20 cellular contexts compared by ENCODE assay signal in the genomic region with DNA sequence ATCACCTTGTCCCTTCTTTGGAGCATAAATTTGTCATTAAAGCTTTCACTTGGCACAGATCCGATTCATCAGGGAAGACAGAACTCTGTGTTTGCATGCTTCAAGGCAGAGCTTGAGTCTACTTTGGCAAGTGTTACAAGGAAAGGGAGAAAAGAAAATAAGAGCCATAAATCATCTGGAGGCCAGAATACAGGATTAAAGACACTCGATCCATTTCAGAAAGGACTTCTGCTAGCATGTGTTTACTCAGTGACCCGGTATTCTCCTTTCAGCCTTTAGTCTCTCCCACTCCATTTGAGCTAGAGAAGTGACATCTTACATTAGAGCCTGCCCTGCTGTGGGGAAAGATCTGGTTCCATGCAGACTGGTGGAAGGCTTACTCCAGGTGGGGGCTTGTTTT.
DNase-seq lines count a peak whose midpoint lies in the region; ATAC-seq and TF ChIP-seq lines count a peak whose summit lies in the region.
"Had no signal": no experiment of that assay in that cellular context is flagged by ENCODE, and none has a peak within 500 bp of the region (broad histone marks: within the 10 kb centered on the region; RNA-seq: fewer than 3 reads in every experiment).

No MANE protein-coding gene starts in this region.

- H3K27ac ChIP-seq in breast epithelium (peak overlapping the region in 1 of 2 donors; percentile 43), esophagus squamous epithelium (peak overlapping the region; percentile 73 to 88 (median 86)), testis (no peak overlapping the region)
- H3K27ac ChIP-seq: KMS-11, left lung had no signal

- BruUV-seq in MCF 10A (replicated peaks; lab: Mats Ljungman, UMichigan), result TSS peak; percentile 39

- intact Hi-C loops in MCF 10A (cut with micrococcal nuclease), result no loop called here
- intact Hi-C loops in breast epithelium (cut with DNase I; ENCODE audit: low total_unique reads), result no loop called here
- intact Hi-C loops in esophagus squamous epithelium (cut with DNase I), result no loop called here
- intact Hi-C loops in testis (cut with DNase I; ENCODE audit: low total_unique reads), result no loop called here

- CTCF ChIA-PET in MCF 10A (lab: Yijun Ruan, JAX), result interaction anchor here (0.6 to 1.5 kb wide), 6 partner anchors 9 to 285 kb away, joined by 3 to 4 read pairs (median 4); no protein-coding TSS in a partner anchor

- TF ChIP-seq POLR2A in breast epithelium (IDR thresholded peaks at IDR 0.05) (no peak), esophagus squamous epithelium (IDR thresholded peaks at IDR 0.05) (no peak), testis (IDR thresholded peaks at IDR 0.05) (no peak)

- H3K4me1 ChIP-seq in breast epithelium (no peaks in the 10 kb centered on the region), esophagus squamous epithelium (peaks cover 8 to 67% (median 18%) of the 10 kb centered on the region in 3 donors), testis (no peaks in the 10 kb centered on the region)
- H3K4me1 ChIP-seq: left lung had no signal

- no peaks in the 10 kb centered on the region for H3K36me3 ChIP-seq in breast epithelium
- no peaks in the 10 kb centered on the region for H3K36me3 ChIP-seq in esophagus squamous epithelium
- H3K36me3 ChIP-seq in testis (ENCODE audit: low read depth, missing control alignments), result no peaks in the 10 kb centered on the region
- H3K36me3 ChIP-seq: left lung had no signal

- H3K9me3 ChIP-seq in breast epithelium (no peaks in the 10 kb centered on the region), esophagus squamous epithelium (no peaks in the 10 kb centered on the region), testis (no peaks in the 10 kb centered on the region)
- H3K9me3 ChIP-seq: left lung had no signal

- DNase-seq in MCF 10A (ENCODE audit: unreplicated experiment) (no peak), breast epithelium (ENCODE audit: low spot score in 2 of 2) (no peak), NCI-H510A treated with DMSO at 0.1 percent for 48 hours (lab: John Stamatoyannopoulos, UW) (peak; percentile 51), esophagus squamous epithelium (lab: John Stamatoyannopoulos, UW) (no peak), OCI-M1 (lab: John Stamatoyannopoulos, UW) (no peak), testis (no peak)
- DNase-seq in activated CD4-positive, alpha-beta T cell treated with anti-CD3 and anti-CD28 coated beads, Interleukin-2, amount 50 U/mL, for 1 hour, result no peak
- DNase-seq: activated gamma-delta T cell; aorta; CD4-positive, alpha-beta memory T cell; GF-D8; hippocampal formation; left lung; naive thymus-derived CD8-positive, alpha-beta T cell; NCI-H226 had no signal

- ATAC-seq in HG03095 (IDR thresholded peaks at IDR 0.05; ENCODE audit: unreplicated experiment), result no peak
- ATAC-seq: left lung; naive thymus-derived CD8-positive, alpha-beta T cell; WTC11 had no signal

- POLR2A ChIA-PET in MCF 10A (lab: Yijun Ruan, JAX), result interaction anchor here (0.6 to 9.6 kb wide), 36 partner anchors 9 to 342 kb away, joined by 3 to 292 read pairs (median 5); partner anchors contain the start of gene KLF5

- no peaks in the 10 kb centered on the region for H3K27me3 Mint-ChIP-seq in MCF 10A (ENCODE audit: insufficient read depth, unreplicated experiment)
- H3K27me3 Mint-ChIP-seq: dendritic cell treated with granulocyte-macrophage colony-stimulating factor and Interleukin-4, amounts not matched to agents 40 ng/mL and 50 ng/mL, for 4 days; progenitor cell of endocrine pancreas had no signal

- peaks cover 21% of the 10 kb centered on the region for H3K4me1 Mint-ChIP-seq in MCF 10A (ENCODE audit: insufficient read depth, unreplicated experiment)
- H3K4me1 Mint-ChIP-seq: CD4-positive, alpha-beta memory T cell; naive thymus-derived CD8-positive, alpha-beta T cell; WTC11 had no signal

- TF ChIP-seq CTCF in MCF 10A (IDR thresholded peaks at IDR 0.05; ENCODE audit: unreplicated experiment), result no peak
- TF ChIP-seq CTCF in breast epithelium (IDR thresholded peaks at IDR 0.05), result no peak
- TF ChIP-seq CTCF in esophagus squamous epithelium (IDR thresholded peaks at IDR 0.05), result no peak
- no peak for TF ChIP-seq CTCF in testis (IDR thresholded peaks at IDR 0.05)

- 8 to 19% methylated on average over 3 of the region's 3 CpGs for WGBS in esophagus squamous epithelium, 2 donors
- WGBS in testis, 2 donors, result 46 to 59% methylated on average over 3 of the region's 3 CpGs

- no peaks in the 10 kb centered on the region for H3K27me3 ChIP-seq in breast epithelium
- H3K27me3 ChIP-seq in esophagus squamous epithelium, result no peaks in the 10 kb centered on the region
- no peaks in the 10 kb centered on the region for H3K27me3 ChIP-seq in testis
- H3K27me3 ChIP-seq: left lung had no signal

- no peaks in the 10 kb centered on the region for H3K9me3 Mint-ChIP-seq in MCF 10A (ENCODE audit: unreplicated experiment)
- H3K9me3 Mint-ChIP-seq: CD4-positive, alpha-beta memory T cell; dendritic cell treated with granulocyte-macrophage colony-stimulating factor and Interleukin-4, amounts not matched to agents 40 ng/mL and 50 ng/mL, for 4 days; naive thymus-derived CD8-positive, alpha-beta T cell; WTC11 had no signal

- H3K4me3 Mint-ChIP-seq in MCF 10A (ENCODE audit: unreplicated experiment), result peak overlapping the region; percentile 15
- H3K4me3 Mint-ChIP-seq: CD4-positive, alpha-beta memory T cell; dendritic cell treated with granulocyte-macrophage colony-stimulating factor and Interleukin-4, amounts not matched to agents 40 ng/mL and 50 ng/mL, for 4 days; naive thymus-derived CD8-positive, alpha-beta T cell; WTC11 had no signal

- H3K27ac Mint-ChIP-seq in MCF 10A (ENCODE audit: low read depth, unreplicated experiment), result no peak overlapping the region
- H3K27ac Mint-ChIP-seq: dendritic cell treated with granulocyte-macrophage colony-stimulating factor and Interleukin-4, amounts not matched to agents 40 ng/mL and 50 ng/mL, for 4 days; progenitor cell of endocrine pancreas; WTC11 had no signal

- H3K4me3 ChIP-seq in breast epithelium, result no peak overlapping the region
- no peak overlapping the region for H3K4me3 ChIP-seq in esophagus squamous epithelium
- no peak overlapping the region for H3K4me3 ChIP-seq in testis
- H3K4me3 ChIP-seq: left lung had no signal

- H3K36me3 Mint-ChIP-seq in MCF 10A (ENCODE audit: insufficient read depth, unreplicated experiment), result no peaks in the 10 kb centered on the region
- H3K36me3 Mint-ChIP-seq: CD4-positive, alpha-beta memory T cell; naive thymus-derived CD8-positive, alpha-beta T cell; WTC11 had no signal

Comparison
In these comparisons a context has a peak if more than half of its experiments do, and no peak if none do; other contexts are left out.
1. H3K27ac ChIP-seq: peak in esophagus squamous epithelium (4 of 4); none in testis (0 of 2).